19 cellular contexts compared by ENCODE assay signal in genomic region chr15:76565366-76565765, GRCh38.
"Had no signal": no experiment of that assay in that cellular context is flagged by ENCODE, and none has a peak within 500 bp of the region (broad histone marks: within the 10 kb centered on the region; RNA-seq: fewer than 3 reads in every experiment).

No MANE protein-coding gene starts in this region.

- H3K9me3 Mint-ChIP-seq: activated T-helper 17 cell treated with anti-CD3 and anti-CD28 coated beads, Interleukin-2, amount 50 U/mL, for 72 hours had no signal

- H3K4me1 Mint-ChIP-seq: activated T-helper 17 cell treated with anti-CD3 and anti-CD28 coated beads, Interleukin-2, amount 50 U/mL, for 72 hours; nephron progenitor cell; stimulated activated naive CD8-positive, alpha-beta T cell treated with anti-CD3 and anti-CD28 coated beads, Interleukin-15, amount 100 ng/mL, for 72 hours had no signal

- DNase-seq: activated CD4-positive, alpha-beta T cell treated with anti-CD3 and anti-CD28 coated beads, Interleukin-2, amount 50 U/mL, for 4 hours; activated CD4-positive, CD25-positive, alpha-beta regulatory T cell treated with anti-CD3 and anti-CD28 coated beads, Interleukin-2, amount 50 U/mL, for 72 hours; activated naive CD4-positive, alpha-beta T cell treated with Interleukin-2 at 50 U/mL for 16 hours; activated T-cell treated with anti-CD3 and anti-CD28 coated beads for 4 hours; cortex of kidney; effector CD8-positive, alpha-beta T cell; gastrocnemius medialis; heart left ventricle; nephron progenitor cell; right cardiac atrium; small intestine; stimulated activated CD4-positive, alpha-beta T cell treated with anti-CD3 and anti-CD28 coated beads, Interleukin-4, amount 100 ng/mL, for 4 hours; stimulated activated CD8-positive, alpha-beta memory T cell treated with anti-CD3 and anti-CD28 coated beads, Interleukin-4, amount 100 ng/mL, for 48 hours; stimulated activated naive CD8-positive, alpha-beta T cell treated with anti-CD3 and anti-CD28 coated beads, Interleukin-15, amount 100 ng/mL, for 72 hours; T-cell; T1000 had no signal

- H3K27ac ChIP-seq: gastrocnemius medialis, heart left ventricle, prostate gland had no signal

- H3K27ac Mint-ChIP-seq: activated T-helper 17 cell treated with anti-CD3 and anti-CD28 coated beads, Interleukin-2, amount 50 U/mL, for 72 hours; nephron progenitor cell; stimulated activated naive CD8-positive, alpha-beta T cell treated with anti-CD3 and anti-CD28 coated beads, Interleukin-15, amount 100 ng/mL, for 72 hours; T-cell; type B pancreatic cell had no signal

- FAIRE-seq: small intestine had no signal

- H3K27me3 ChIP-seq: gastrocnemius medialis, heart left ventricle had no signal

- H3K36me3 ChIP-seq: gastrocnemius medialis, prostate gland had no signal

- H3K9me3 ChIP-seq: gastrocnemius medialis, prostate gland had no signal

- H3K27me3 Mint-ChIP-seq: activated T-helper 17 cell treated with anti-CD3 and anti-CD28 coated beads, Interleukin-2, amount 50 U/mL, for 72 hours; stimulated activated naive CD8-positive, alpha-beta T cell treated with anti-CD3 and anti-CD28 coated beads, Interleukin-15, amount 100 ng/mL, for 72 hours; T-cell; type B pancreatic cell had no signal

- ATAC-seq: activated T-helper 17 cell treated with anti-CD3 and anti-CD28 coated beads, Interleukin-2, amount 50 U/mL, for 72 hours; gastrocnemius medialis; heart left ventricle; right cardiac atrium; stimulated activated naive CD8-positive, alpha-beta T cell treated with anti-CD3 and anti-CD28 coated beads, Interleukin-15, amount 100 ng/mL, for 72 hours; T-cell had no signal

- H3K4me3 ChIP-seq: gastrocnemius medialis, heart left ventricle, prostate gland had no signal

- H3K4me3 Mint-ChIP-seq: activated T-helper 17 cell treated with anti-CD3 and anti-CD28 coated beads, Interleukin-2, amount 50 U/mL, for 72 hours; nephron progenitor cell; stimulated activated naive CD8-positive, alpha-beta T cell treated with anti-CD3 and anti-CD28 coated beads, Interleukin-15, amount 100 ng/mL, for 72 hours; T-cell; type B pancreatic cell had no signal

- H3K4me1 ChIP-seq: gastrocnemius medialis, heart left ventricle, prostate gland had no signal
